ENCODE assay signal across 16 cellular contexts in the genomic region with DNA sequence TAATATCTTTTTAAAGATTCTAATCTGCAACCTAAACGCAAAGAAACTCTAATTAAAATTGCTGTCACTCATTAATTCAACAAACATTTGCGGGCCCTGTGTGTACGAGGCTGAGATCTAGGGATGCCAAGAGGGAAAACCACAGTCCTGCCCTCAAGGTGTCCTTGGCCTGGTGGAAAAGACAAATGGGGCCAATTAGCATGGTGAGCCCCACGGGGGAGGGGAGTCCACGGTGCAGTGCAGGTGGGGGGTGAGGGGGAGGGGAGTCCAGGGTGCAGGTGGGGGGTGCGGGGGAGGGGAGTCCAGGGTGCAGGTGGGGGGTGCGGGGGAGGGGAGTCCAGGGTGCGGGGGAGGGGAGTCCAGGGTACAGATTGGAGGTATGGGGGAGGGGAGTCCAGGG.
"Had no signal": no experiment of that assay in that cellular context is flagged by ENCODE, and none has a peak within 500 bp of the region (broad histone marks: within the 10 kb centered on the region; RNA-seq: fewer than 3 reads in every experiment).

No MANE protein-coding gene starts in this region.

- ATAC-seq: left lung; naive thymus-derived CD8-positive, alpha-beta T cell had no signal

- H3K27me3 ChIP-seq: left lung, right lobe of liver, thyroid gland had no signal

- H3K79me2 ChIP-seq: parathyroid adenoma had no signal

- H3K9ac ChIP-seq: parathyroid adenoma had no signal

- H3K36me3 ChIP-seq: left lung, right lobe of liver, stomach, thyroid gland had no signal

- H3K27ac Mint-ChIP-seq: progenitor cell of endocrine pancreas had no signal

- DNase-seq: cerebellar nuclear complex; cortex of kidney; head of caudate nucleus; naive thymus-derived CD8-positive, alpha-beta T cell; right lobe of liver; small intestine; stimulated activated CD4-positive, alpha-beta T cell treated with anti-CD3 and anti-CD28 coated beads, Interleukin-15, amount 100 ng/mL, for 24 hours; stimulated activated CD4-positive, alpha-beta T cell treated with anti-CD3 and anti-CD28 coated beads, Interleukin-4, amount 100 ng/mL, for 1 hour; stimulated activated CD8-positive, alpha-beta memory T cell treated with anti-CD3 and anti-CD28 coated beads, Interleukin-4, amount 100 ng/mL, for 48 hours; stimulated activated naive CD4-positive, alpha-beta T cell treated with Interleukin-2 at 50 U/mL for 16 hours; stomach; thyroid gland; trophoblast cell had no signal

- H3K27ac ChIP-seq: left lung, parathyroid adenoma, right lobe of liver, stomach, thyroid gland had no signal

- H3K4me3 ChIP-seq: left lung, right lobe of liver, stomach, thyroid gland had no signal

- H2AFZ ChIP-seq: parathyroid adenoma had no signal

- H3K4me1 Mint-ChIP-seq: naive thymus-derived CD8-positive, alpha-beta T cell had no signal

- H3K4me1 ChIP-seq: left lung, parathyroid adenoma, right lobe of liver had no signal

- H3K9me3 ChIP-seq: left lung, right lobe of liver, thyroid gland had no signal

- H3K36me3 Mint-ChIP-seq: naive thymus-derived CD8-positive, alpha-beta T cell had no signal

- H3K4me3 Mint-ChIP-seq: naive thymus-derived CD8-positive, alpha-beta T cell had no signal
